8 cellular contexts compared by ENCODE assay signal in genomic region chr3:112814256-112814655, GRCh38. TPM values are rescaled to one million over a fixed set of nuclear protein-coding genes. Genes with fewer than 3 reads are reported as not detected.
DNase-seq lines count a peak whose midpoint lies in the region; ATAC-seq and TF ChIP-seq lines count a peak whose summit lies in the region.

No MANE protein-coding gene starts in this region.

- TF ChIP-seq EP300 in SK-N-SH (IDR thresholded peaks at IDR 0.05; ENCODE audit: borderline replicate concordance in 1 of 2, low read depth in 1 of 2, low read length in 1 of 2) = no peak

- POLR2A ChIA-PET in SK-N-SH (lab: Yijun Ruan, JAX) = no interaction called here

- H4K20me1 ChIP-seq in SK-N-SH (ENCODE audit: insufficient read depth) = no peaks in the 10 kb centered on the region

- H3K4me2 ChIP-seq in SK-N-SH = no peak overlapping the region

- TF ChIP-seq RAD21 in SK-N-SH (IDR thresholded peaks at IDR 0.05; ENCODE audit: low read length) = peak; percentile 71

- peaks cover 5% of the 10 kb centered on the region for H3F3A ChIP-seq in SK-N-SH (replicated peaks; ENCODE audit: insufficient read depth)

- ATAC-seq in Right ventricle myocardium inferior (peak; percentile 35), heart right ventricle (peak in 3 of 8 donors; percentile 32 to 45 (median 44)), GM21717 (IDR thresholded peaks at IDR 0.05; ENCODE audit: unreplicated experiment) (no peak), GM21526 (IDR thresholded peaks at IDR 0.05; ENCODE audit: low FRiP score, unreplicated experiment) (no peak)

- peak overlapping the region; percentile 15 to 39; a peak in 2 of 4 replicates for H3K27ac ChIP-seq in SK-N-SH (ENCODE audit: low read depth in 2 of 2, low read length in 1 of 2)
- peak overlapping the region in 5 of 10 donors; percentile 30 to 82 (median 78) for H3K27ac ChIP-seq in heart right ventricle

- no peaks in the 10 kb centered on the region for H3K79me2 ChIP-seq in SK-N-SH (ENCODE audit: insufficient read depth)

- WGBS in SK-N-SH (ENCODE audit: low lambda C conversion rate) = 61% methylated on average over 2 of the region's 2 CpGs
- 35 to 39% methylated on average over 2 of the region's 2 CpGs for WGBS in heart right ventricle, 2 donors

- H3K27me3 ChIP-seq in SK-N-SH (ENCODE audit: insufficient read depth) (no peaks in the 10 kb centered on the region), heart right ventricle (peaks cover 0 to 6% (median 0%) of the 10 kb centered on the region in 7 donors)

- intact Hi-C loops in Right ventricle myocardium inferior (cut with DNase I) (loop anchor here (2.0 to 5.0 kb wide), 2 partner anchors 82 to 171 kb away; no protein-coding TSS in a partner anchor), cardiac septum (cut with DNase I) (loop anchor here (1.0 to 5.0 kb wide), 3 partner anchors 37 to 232 kb away; no protein-coding TSS in a partner anchor), heart right ventricle (cut with DNase I) (loop anchor here in 9 of 10 donors (1.0 to 10.0 kb wide), 12 partner anchors 37 to 232 kb away; partner anchors contain the start of gene CCDC80 (in 6 of the 9))

- H2AFZ ChIP-seq in SK-N-SH (ENCODE audit: low read depth) = no peak overlapping the region

- H3K9me2 ChIP-seq in SK-N-SH = no peaks in the 10 kb centered on the region

- CTCF ChIA-PET in SK-N-SH (lab: Yijun Ruan, JAX) = interaction anchor here (0.7 to 1.9 kb wide), 7 partner anchors 12 to 232 kb away, joined by 3 to 10 read pairs (median 4); no protein-coding TSS in a partner anchor

- H3K9me3 ChIP-seq in SK-N-SH = no peaks in the 10 kb centered on the region
- no peaks in the 10 kb centered on the region for H3K9me3 ChIP-seq in heart right ventricle

- TF ChIP-seq CTCF in SK-N-SH (IDR thresholded peaks at IDR 0.05) (peak; percentile 68), heart right ventricle (IDR thresholded peaks at IDR 0.05) (peak in 7 of 9 donors; percentile 30 to 62 (median 49))

- H3K4me1 ChIP-seq in SK-N-SH (ENCODE audit: control insufficient read depth in 1 of 2, insufficient read depth in 2 of 2, low read depth in 1 of 2, low read length in 1 of 2) (peaks cover 6 to 14% of the 10 kb centered on the region in 2 experiments; a peak in 3 of 4 replicates), heart right ventricle (peaks cover 0 to 65% (median 16%) of the 10 kb centered on the region in 9 donors)

- no peak overlapping the region for H3K9ac ChIP-seq in SK-N-SH

- H3K4me3 ChIP-seq in SK-N-SH (ENCODE audit: low read depth in 2 of 2, low read length in 1 of 2) (no peak overlapping the region), heart right ventricle (no peak overlapping the region)

- H3K36me3 ChIP-seq in SK-N-SH (replicated peaks in 1 of 2; ENCODE audit: control insufficient read depth in 1 of 2, insufficient read depth in 2 of 2, low read length in 1 of 2) (no peaks in the 10 kb centered on the region), heart right ventricle (no peaks in the 10 kb centered on the region)

- DNase-seq in Right ventricle myocardium inferior (ENCODE audit: missing footprints) (no peak), cardiac septum (ENCODE audit: low spot score) (no peak), SK-N-SH (no peak), heart right ventricle (no peak), stromal cell of bone marrow (ENCODE audit: low read depth) (peak; percentile 72)
- no peak for DNase-seq in effector CD8-positive, alpha-beta T cell (lab: John Stamatoyannopoulos, UW)

TF ChIP-seq in SK-N-SH, 30 proteins besides CTCF, POLR2A, EP300 and RAD21:
- TF ChIP-seq SMC3 (IDR thresholded peaks at IDR 0.05; ENCODE audit: low read depth, low read length) = peak; percentile 73
- no peak for TF ChIP-seq NRF1 (IDR thresholded peaks at IDR 0.05; ENCODE audit: low read depth, low read length)
- TF ChIP-seq CHD2 (IDR thresholded peaks at IDR 0.05; ENCODE audit: low read length, partially characterized antibody) = no peak

RNA-seq across cellular contexts. Expression of gene CD200R1L, which starts 32.4 kb away (rescaled TPM):
- total RNA-seq in Right ventricle myocardium inferior (not detected), cardiac septum (not detected), heart right ventricle (not detected)
- polyA plus RNA-seq in SK-N-SH (2012; rRNA removed) (not detected in 2 replicates), heart right ventricle (not detected)
- not detected in 2 replicates for polyA plus RNA-seq in SK-N-SH (2012; cell fraction: cytosol; rRNA removed)
- not detected in 2 replicates for polyA plus RNA-seq in SK-N-SH (2012; cell fraction: nucleus; rRNA removed)
